Comparison of ENCODE assay signal across 8 cellular contexts in the genomic region with DNA sequence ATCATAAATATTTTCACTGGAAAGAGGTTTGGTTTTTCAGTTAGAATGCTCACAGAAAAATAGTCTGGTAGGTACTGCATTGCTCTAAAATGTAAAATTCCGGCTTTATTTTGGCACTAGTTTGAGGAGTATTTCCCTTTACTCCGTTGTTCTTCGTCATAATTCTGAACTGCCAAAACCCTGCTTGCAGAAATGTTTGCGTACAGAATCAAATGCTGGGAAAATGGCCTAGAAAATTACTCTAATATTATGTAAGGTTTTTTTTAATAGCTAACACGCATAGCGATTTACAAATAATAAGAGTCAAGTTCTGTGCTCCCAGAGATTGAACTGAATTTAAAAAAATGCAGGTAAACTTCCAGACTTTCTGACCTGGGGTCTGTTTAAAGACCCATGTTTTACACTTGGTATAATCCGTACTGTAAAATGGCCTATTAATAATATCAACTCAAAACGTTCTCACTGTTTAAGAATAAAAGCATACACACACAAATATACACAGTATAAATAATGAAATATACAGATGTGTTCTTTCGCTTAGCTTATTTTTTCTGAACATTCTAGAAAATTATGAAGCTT. TPM values are rescaled to one million over a fixed set of nuclear protein-coding genes. Genes with fewer than 3 reads are reported as not detected.
DNase-seq lines count a peak whose midpoint lies in the region; FAIRE-seq and TF ChIP-seq lines count a peak whose summit lies in the region.

No MANE protein-coding gene starts in this region.

- peaks cover 13% of the 10 kb centered on the region for H3K27me3 Mint-ChIP-seq in progenitor cell of endocrine pancreas

- H3K4me1 ChIP-seq in DOHH2 (ENCODE audit: control insufficient read depth, low read length) (peaks cover 12% of the 10 kb centered on the region), PC-9 (replicated peaks; ENCODE audit: insufficient read depth) (peaks cover 7% of the 10 kb centered on the region), endothelial cell of umbilical vein (ENCODE audit: control insufficient read depth, extremely low read depth, insufficient read depth, low read length) (no peaks in the 10 kb centered on the region)

- no peak for FAIRE-seq in endothelial cell of umbilical vein (lab: Jason Lieb, UNC)
- FAIRE-seq in GM12892 (lab: Jason Lieb, UNC), result no peak

- CTCF ChIA-PET in PC-9 (lab: Charles Lee) (interaction anchor here (1.4 kb wide), 1 partner anchor 35 kb away, joined by 5 read pairs; no protein-coding TSS in a partner anchor), endothelial cell of umbilical vein (lab: Charles Lee) (interaction anchor here (1.0 to 3.1 kb wide), 4 partner anchors 12 to 75 kb away, joined by 3 to 26 read pairs (median 8); a partner anchor contains a TSS)

- peak overlapping the region; percentile 84 for H3K4me3 Mint-ChIP-seq in progenitor cell of endocrine pancreas (ENCODE audit: low read depth)

- H3K4me1 Mint-ChIP-seq in progenitor cell of endocrine pancreas (ENCODE audit: low read depth), result peaks cover 7% of the 10 kb centered on the region

- BruUV-seq in PC-9 (replicated peaks; lab: Mats Ljungman, UMichigan), result TSS peak; percentile 47
- BruUV-seq in endothelial cell of umbilical vein (replicated peaks; lab: Mats Ljungman, UMichigan), result TSS peak; percentile 25

- peak overlapping the region; percentile 19 for H3K9ac ChIP-seq in endothelial cell of umbilical vein (replicated peaks; ENCODE audit: extremely low read depth, insufficient read depth, low read length)

- H3K79me2 ChIP-seq in DOHH2 (ENCODE audit: control insufficient read depth, low read length) (no peaks in the 10 kb centered on the region), PC-9 (ENCODE audit: low read depth) (no peaks in the 10 kb centered on the region), endothelial cell of umbilical vein (ENCODE audit: control insufficient read depth, insufficient read depth, low read length) (no peaks in the 10 kb centered on the region)

- peaks cover 24% of the 10 kb centered on the region for H3K27me3 ChIP-seq in DOHH2 (ENCODE audit: control insufficient read depth, low read length)
- H3K27me3 ChIP-seq in PC-9 (ENCODE audit: insufficient read depth, low read depth), result no peaks in the 10 kb centered on the region
- peaks cover 12 to 15% of the 10 kb centered on the region in 2 experiments for H3K27me3 ChIP-seq in endothelial cell of umbilical vein (ENCODE audit: control insufficient read depth in 2 of 2, insufficient read depth in 2 of 2, low read length in 2 of 2)

- POLR2A ChIA-PET in PC-9 (lab: Charles Lee; ENCODE audit: unreplicated experiment), result interaction anchor here (0.5 to 0.7 kb wide), 4 partner anchors 13 to 565 kb away, joined by 3 to 10 read pairs (median 4); a partner anchor contains a TSS
- POLR2A ChIA-PET in endothelial cell of umbilical vein (lab: Charles Lee), result interaction anchor here (0.6 kb wide), 1 partner anchor 21 kb away, joined by 3 read pairs; no protein-coding TSS in a partner anchor

- peak overlapping the region; percentile 77 for H2AFZ ChIP-seq in PC-9
- H2AFZ ChIP-seq in endothelial cell of umbilical vein (ENCODE audit: low read depth, low read length), result peak overlapping the region; percentile 81

- H3K4me3 ChIP-seq in DOHH2 (ENCODE audit: low read length) (peak overlapping the region; percentile 83), PC-9 (peak overlapping the region; percentile 86), endothelial cell of umbilical vein (replicated peaks in 1 of 3; ENCODE audit: insufficient read depth in 1 of 3, low read depth in 1 of 3, low read length in 3 of 3) (peak overlapping the region in 2 of 3 experiments; percentile 29 to 68)

- dilution Hi-C loops in endothelial cell of umbilical vein (cut with MboI; ENCODE audit: extremely low pct_ligation_motif_present, low sequenced_read_pairs), result no loop called here

- no peaks in the 10 kb centered on the region for H3K9me2 ChIP-seq in DOHH2 (replicated peaks; ENCODE audit: control insufficient read depth, low read length)
- H3K9me2 ChIP-seq in PC-9 (ENCODE audit: insufficient read depth), result no peaks in the 10 kb centered on the region

- TF ChIP-seq POLR2A in endothelial cell of umbilical vein (IDR thresholded peaks at IDR 0.05; ENCODE audit: low read depth, low read length) (no peak), GM12892 (IDR thresholded peaks at IDR 0.05; ENCODE audit: low read depth, low read length) (no peak)

- DNase-seq in PC-9, result no peak
- no peak for DNase-seq in endothelial cell of umbilical vein (ENCODE audit: low read depth, low spot score)
- no peak for DNase-seq in progenitor cell of endocrine pancreas (ENCODE audit: low spot score, unreplicated experiment)
- no peak for DNase-seq in stimulated activated CD4-positive, alpha-beta T cell treated with anti-CD3 and anti-CD28 coated beads, Interleukin-4, amount 100 ng/mL, for 24 hours
- DNase-seq in NCI-H2171 (lab: John Stamatoyannopoulos, UW), result no peak
- DNase-seq in NCI-H2107 (lab: John Stamatoyannopoulos, UW), result no peak
- no peak for DNase-seq in GM12892 (ENCODE audit: insufficient read length)

- H3F3A ChIP-seq in DOHH2 (ENCODE audit: control insufficient read depth, insufficient read depth) (0 out of 2 replicates have a peak, but pooled peaks cover 4% of the 10 kb centered on the region), PC-9 (ENCODE audit: insufficient read depth, low read depth) (no peaks in the 10 kb centered on the region)

- peak overlapping the region; percentile 95 for H3K27ac Mint-ChIP-seq in progenitor cell of endocrine pancreas

- no peaks in the 10 kb centered on the region for H3K9me3 Mint-ChIP-seq in progenitor cell of endocrine pancreas (ENCODE audit: low read depth)

- TF ChIP-seq CTCF in DOHH2 (IDR thresholded peaks at IDR 0.05; ENCODE audit: low read depth, low read length, poor library complexity, severe bottlenecking) (no peak), PC-9 (conservative IDR thresholded peaks at IDR 0.05) (no peak), endothelial cell of umbilical vein (IDR thresholded peaks at IDR 0.05; ENCODE audit: extremely low read depth in 1 of 2, insufficient read depth in 1 of 2, low read depth in 1 of 2, low read length in 2 of 2) (no peak), progenitor cell of endocrine pancreas (IDR thresholded peaks at IDR 0.05; ENCODE audit: unreplicated experiment) (no peak)

- H3K36me3 ChIP-seq in DOHH2 (ENCODE audit: control insufficient read depth, low read length) (no peaks in the 10 kb centered on the region), PC-9 (ENCODE audit: low read depth) (no peaks in the 10 kb centered on the region), endothelial cell of umbilical vein (ENCODE audit: control insufficient read depth in 2 of 2, extremely low read depth in 1 of 2, insufficient read depth in 2 of 2, low read length in 2 of 2) (no peaks in the 10 kb centered on the region)

- intact Hi-C loops in PC-9 (cut with micrococcal nuclease; ENCODE audit: unreplicated experiment) (loop anchor here (5.0 to 10.0 kb wide), 2 partner anchors 36 to 159 kb away; no protein-coding TSS in a partner anchor), endothelial cell of umbilical vein (cut with micrococcal nuclease) (no loop called here)

- H3K9me1 ChIP-seq in endothelial cell of umbilical vein (replicated peaks; ENCODE audit: control insufficient read depth, extremely low read depth, insufficient read depth, low read length), result no peaks in the 10 kb centered on the region

- H3K27ac ChIP-seq in DOHH2 (ENCODE audit: low read depth, low read length) (no peak overlapping the region), PC-9 (no peak overlapping the region), endothelial cell of umbilical vein (ENCODE audit: insufficient read depth, low read depth, low read length) (no peak overlapping the region)

- H3K36me3 Mint-ChIP-seq in progenitor cell of endocrine pancreas (ENCODE audit: insufficient read depth), result peaks cover 5% of the 10 kb centered on the region

- H4K20me1 ChIP-seq in DOHH2 (ENCODE audit: control insufficient read depth, insufficient read depth, low read depth, low read length), result no peaks in the 10 kb centered on the region
- no peaks in the 10 kb centered on the region for H4K20me1 ChIP-seq in PC-9 (ENCODE audit: insufficient read depth)
- H4K20me1 ChIP-seq in endothelial cell of umbilical vein (replicated peaks; ENCODE audit: control insufficient read depth, extremely low read depth, insufficient read depth, low read length), result no peaks in the 10 kb centered on the region

- peak overlapping the region; percentile 80 for H3K4me2 ChIP-seq in DOHH2 (ENCODE audit: low read length)
- H3K4me2 ChIP-seq in PC-9, result peak overlapping the region; percentile 89
- H3K4me2 ChIP-seq in endothelial cell of umbilical vein (ENCODE audit: insufficient read depth, low read length), result peak overlapping the region; percentile 88

- H3K9me3 ChIP-seq in DOHH2 (ENCODE audit: control insufficient read depth, insufficient read depth, low read length) (no peaks in the 10 kb centered on the region), PC-9 (ENCODE audit: insufficient read depth, low read depth) (no peaks in the 10 kb centered on the region), endothelial cell of umbilical vein (replicated peaks; ENCODE audit: control insufficient read depth, insufficient read depth, low read length) (no peaks in the 10 kb centered on the region)

TF ChIP-seq in endothelial cell of umbilical vein, 7 proteins besides CTCF, POLR2A, EP300 and RAD21:
- TF ChIP-seq GATA2 (IDR thresholded peaks at IDR 0.05; ENCODE audit: insufficient read depth, insufficient read length, low read depth, low read length) (no peak), POLR2AphosphoS5 (IDR thresholded peaks at IDR 0.05; ENCODE audit: insufficient read depth, low read depth, low read length) (no peak), JUN (IDR thresholded peaks at IDR 0.05; ENCODE audit: borderline replicate concordance, insufficient read depth, insufficient read length, low read depth) (no peak), EZH2 (IDR thresholded peaks at IDR 0.05; ENCODE audit: borderline replicate concordance, low read depth, low read length, severe bottlenecking) (no peak), MYC (IDR thresholded peaks at IDR 0.05; ENCODE audit: low read depth, low read length) (no peak), FOS (IDR thresholded peaks at IDR 0.05; ENCODE audit: borderline replicate concordance, insufficient read depth, low read length) (no peak)

RNA-seq across cellular contexts. Expression of a gene that starts 23.6 kb away (rescaled TPM):
- 239 and 262 TPM in 2 replicates for total RNA-seq in PC-9 (2021)
- total RNA-seq in endothelial cell of umbilical vein, result 112 and 119 TPM in 2 replicates
- polyA plus RNA-seq in endothelial cell of umbilical vein, result 16.9 and 28.5 TPM in 2 replicates
- polyA plus RNA-seq in endothelial cell of umbilical vein (2011; cell fraction: cytosol; rRNA removed), result 16.7 and 20.4 TPM in 2 replicates
- polyA plus RNA-seq in endothelial cell of umbilical vein (2011; cell fraction: nucleus; rRNA removed), result 150 and 223 TPM in 2 replicates
- 27.7 and 72.5 TPM in 2 replicates for polyA plus RNA-seq in endothelial cell of umbilical vein (2012)
- 125 and 142 TPM in 2 replicates for polyA minus RNA-seq in endothelial cell of umbilical vein
- 86.0 TPM for polyA minus RNA-seq in endothelial cell of umbilical vein (2011; cell fraction: cytosol; rRNA and poly(A)+ RNA removed)
- 205 and 464 TPM in 2 replicates for polyA minus RNA-seq in endothelial cell of umbilical vein (2011; cell fraction: nucleus; rRNA and poly(A)+ RNA removed)
- total RNA-seq in progenitor cell of endocrine pancreas, result 37.2 and 40.6 TPM in 2 replicates
- 9.1 TPM for polyA plus RNA-seq in GM12892 (2012; ENCODE audit: missing spikeins)
